Comparison of ENCODE assay signal across 15 cellular contexts in genomic region chr6:124669713-124670480, GRCh38.
DNase-seq lines count a peak whose midpoint lies in the region; TF ChIP-seq lines count a peak whose summit lies in the region.
"Had no signal": no experiment of that assay in that cellular context is flagged by ENCODE, and none has a peak within 500 bp of the region (broad histone marks: within the 10 kb centered on the region; RNA-seq: fewer than 3 reads in every experiment).

No MANE protein-coding gene starts in this region.

- DNase-seq in MCF 10A (ENCODE audit: unreplicated experiment) (peak; percentile 46), breast epithelium (ENCODE audit: low spot score in 2 of 2) (no peak), astrocyte of the hippocampus (ENCODE audit: low read depth, low spot score) (peak; percentile 29), mesenchymal stem cell (no peak), stromal cell of bone marrow (ENCODE audit: low read depth) (peak; percentile 43), NCI-H345 treated with DMSO at 0.1 percent for 48 hours (lab: John Stamatoyannopoulos, UW; ENCODE audit: unreplicated experiment) (no peak), SK-N-DZ (ENCODE audit: low spot score) (no peak), midbrain (lab: John Stamatoyannopoulos, UW) (no peak)
- DNase-seq: AML-193; H9; NCI-H524; NK-92 treated with Interleukin-12 subunit alpha and Interleukin-12 subunit beta, amount 100 ng/mL, for 24 hours; OCI-M1 had no signal

- no peak overlapping the region for H2BK120ac ChIP-seq in mesenchymal stem cell (ENCODE audit: low read depth, low read length)

- intact Hi-C loops in MCF 10A (cut with micrococcal nuclease): loop anchor here (10.0 kb wide), 2 partner anchors 465 to 865 kb away; partner anchors contain the start of gene NKAIN2
- intact Hi-C loops in breast epithelium (cut with DNase I; ENCODE audit: low total_unique reads): no loop called here

- H2AK5ac ChIP-seq in mesenchymal stem cell (ENCODE audit: low read length, severe bottlenecking): no peak overlapping the region

- peaks cover 15% of the 10 kb centered on the region for H3K9me3 Mint-ChIP-seq in MCF 10A (ENCODE audit: unreplicated experiment)

- POLR2A ChIA-PET in MCF 10A (lab: Yijun Ruan, JAX): no interaction called here

- no peak for TF ChIP-seq POLR2A in breast epithelium (IDR thresholded peaks at IDR 0.05)

- no peak overlapping the region for H2AFZ ChIP-seq in mesenchymal stem cell (ENCODE audit: low read depth, low read length)

- H3K27ac Mint-ChIP-seq in MCF 10A (ENCODE audit: low read depth, unreplicated experiment): peak overlapping the region; percentile 40
- H3K27ac Mint-ChIP-seq: CD14-positive monocyte, H9 had no signal

- 76% methylated on average over 3 of the region's 4 CpGs for WGBS in mesenchymal stem cell

- no peak overlapping the region for H3K23ac ChIP-seq in mesenchymal stem cell (ENCODE audit: low read length in 2 of 2)

- H3K4me1 ChIP-seq in breast epithelium: no peaks in the 10 kb centered on the region
- no peaks in the 10 kb centered on the region for H3K4me1 ChIP-seq in mesenchymal stem cell (ENCODE audit: control insufficient read depth, insufficient read depth, low read depth, low read length)

- H4K8ac ChIP-seq in mesenchymal stem cell (ENCODE audit: low read length): no peak overlapping the region

- no peak overlapping the region for H2BK12ac ChIP-seq in mesenchymal stem cell (ENCODE audit: low read length in 2 of 2)

- H3K4me2 ChIP-seq in mesenchymal stem cell (ENCODE audit: low read length, poor library complexity, severe bottlenecking): no peak overlapping the region

- H3K36me3 Mint-ChIP-seq in MCF 10A (ENCODE audit: insufficient read depth, unreplicated experiment): no peaks in the 10 kb centered on the region
- H3K36me3 Mint-ChIP-seq: CD14-positive monocyte had no signal

- no peak overlapping the region for H3K27ac ChIP-seq in breast epithelium
- H3K27ac ChIP-seq in mesenchymal stem cell (ENCODE audit: low read length, poor library complexity, severe bottlenecking): peak overlapping the region; percentile 81

- TF ChIP-seq CTCF in MCF 10A (IDR thresholded peaks at IDR 0.05; ENCODE audit: unreplicated experiment) (no peak), breast epithelium (IDR thresholded peaks at IDR 0.05) (no peak)

- H3K4me3 ChIP-seq in breast epithelium (no peak overlapping the region), mesenchymal stem cell (ENCODE audit: insufficient read depth in 1 of 2, low read depth in 1 of 2, low read length in 2 of 2) (no peak overlapping the region)
- H3K4me3 ChIP-seq: K562 had no signal

- peaks cover 0 to 9% of the 10 kb centered on the region in 2 donors for H3K9me3 ChIP-seq in breast epithelium
- H3K9me3 ChIP-seq in mesenchymal stem cell (ENCODE audit: control insufficient read depth, low read length): peaks cover 37% of the 10 kb centered on the region

- no peak overlapping the region for H4K91ac ChIP-seq in mesenchymal stem cell (ENCODE audit: low read length)

- no peak overlapping the region for H2BK15ac ChIP-seq in mesenchymal stem cell (ENCODE audit: low read depth, poor library complexity, severe bottlenecking)

- H2BK5ac ChIP-seq in mesenchymal stem cell (ENCODE audit: low read depth, low read length, poor library complexity, severe bottlenecking): no peak overlapping the region

- CTCF ChIA-PET in MCF 10A (lab: Yijun Ruan, JAX): no interaction called here

- BruUV-seq in MCF 10A (replicated peaks; lab: Mats Ljungman, UMichigan): no TSS peak

- H3K4me1 Mint-ChIP-seq in MCF 10A (ENCODE audit: insufficient read depth, unreplicated experiment): peaks cover 20% of the 10 kb centered on the region
- H3K4me1 Mint-ChIP-seq: CD14-positive monocyte, H9 had no signal

- H3K36me3 ChIP-seq in breast epithelium (no peaks in the 10 kb centered on the region), mesenchymal stem cell (ENCODE audit: control insufficient read depth in 1 of 2, insufficient read depth in 2 of 2, low read depth in 1 of 2, low read length in 2 of 2) (no peaks in the 10 kb centered on the region)

- H3K27me3 ChIP-seq in breast epithelium (no peaks in the 10 kb centered on the region), mesenchymal stem cell (ENCODE audit: control insufficient read depth in 1 of 2, insufficient read depth in 1 of 2, low read length in 2 of 2) (no peaks in the 10 kb centered on the region)

- no peak overlapping the region for H3K18ac ChIP-seq in mesenchymal stem cell (ENCODE audit: low read depth in 1 of 2, low read length in 2 of 2)

- no peak overlapping the region for H3K14ac ChIP-seq in mesenchymal stem cell (ENCODE audit: low read length in 2 of 2)

- H3K9ac ChIP-seq in mesenchymal stem cell (ENCODE audit: low read length): no peak overlapping the region

- no peak overlapping the region for H3K4ac ChIP-seq in mesenchymal stem cell (ENCODE audit: low read depth in 1 of 2, low read length in 2 of 2)

- no peak overlapping the region for H3K4me3 Mint-ChIP-seq in MCF 10A (ENCODE audit: unreplicated experiment)
- H3K4me3 Mint-ChIP-seq: CD14-positive monocyte, H9 had no signal

- no peaks in the 10 kb centered on the region for H3K27me3 Mint-ChIP-seq in MCF 10A (ENCODE audit: insufficient read depth, unreplicated experiment)

- no peaks in the 10 kb centered on the region for H3K79me1 ChIP-seq in mesenchymal stem cell (replicated peaks; ENCODE audit: low read length, poor library complexity, severe bottlenecking)

Comparison
In these comparisons a context has a peak if more than half of its experiments do, and no peak if none do; other contexts are left out.
1. DNase-seq: peak in MCF 10A (single experiment), astrocyte of the hippocampus (single experiment) and stromal cell of bone marrow (single experiment); none in breast epithelium (0 of 2), mesenchymal stem cell (single experiment), NCI-H345 treated with DMSO at 0.1 percent for 48 hours (single experiment), SK-N-DZ (single experiment) and midbrain (single experiment).